ENCODE assay signal across 21 cellular contexts in the genomic region with DNA sequence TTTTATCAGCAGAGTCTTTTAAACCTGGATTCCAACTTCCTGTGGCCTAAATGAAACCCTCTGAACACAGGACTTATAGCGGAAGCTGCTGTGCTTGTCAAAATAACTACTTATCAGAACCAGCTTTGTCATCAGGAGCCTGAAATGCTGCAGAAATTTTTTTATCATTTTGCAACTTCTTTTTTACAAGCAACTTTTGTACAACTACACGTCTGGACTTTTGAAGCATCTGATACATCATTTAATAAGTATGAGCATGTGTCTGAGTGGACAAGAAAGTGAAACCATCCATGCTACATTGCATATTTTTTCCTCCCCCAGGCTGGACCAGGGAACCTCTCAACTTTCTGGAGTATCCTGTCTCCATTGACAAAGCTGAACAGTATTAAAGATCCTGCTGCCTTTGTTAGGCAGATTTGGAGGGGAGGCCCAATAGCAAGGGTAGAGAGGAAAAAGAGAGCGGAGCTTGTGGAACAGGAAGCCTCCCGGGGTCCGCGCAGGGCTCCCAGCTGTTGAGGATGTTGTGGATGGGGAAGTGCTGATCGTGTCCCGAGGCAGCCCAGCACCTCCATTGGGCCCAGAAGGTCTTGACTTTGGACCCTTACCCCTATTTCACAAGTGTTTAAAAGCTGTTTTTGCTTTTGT.
DNase-seq lines count a peak whose midpoint lies in the region; ATAC-seq and TF ChIP-seq lines count a peak whose summit lies in the region.
"Had no signal": no experiment of that assay in that cellular context is flagged by ENCODE, and none has a peak within 500 bp of the region (broad histone marks: within the 10 kb centered on the region; RNA-seq: fewer than 3 reads in every experiment).

No MANE protein-coding gene starts in this region.

- peak overlapping the region; percentile 25 for H3K27ac Mint-ChIP-seq in mesothelial cell of epicardium
- H3K27ac Mint-ChIP-seq: stimulated activated naive CD8-positive, alpha-beta T cell treated with anti-CD3 and anti-CD28 coated beads, Interleukin-15, amount 100 ng/mL, for 72 hours had no signal

- H3K79me1 ChIP-seq in IMR-90 (ENCODE audit: low read depth in 1 of 2, low read length in 2 of 2): no peaks in the 10 kb centered on the region

- H3K4me1 ChIP-seq in ACC112 (ENCODE audit: control insufficient read depth, insufficient read depth, low read length, unreplicated experiment) (no peaks in the 10 kb centered on the region), IMR-90 (ENCODE audit: control insufficient read depth, insufficient read depth, low read length) (no peaks in the 10 kb centered on the region), body of pancreas (no peaks in the 10 kb centered on the region), vagina (no peaks in the 10 kb centered on the region)
- H3K4me1 ChIP-seq: upper lobe of right lung had no signal

- in situ Hi-C loops in IMR-90 (cut with MboI; ENCODE audit: low sequenced_read_pairs): no loop called here

- no peaks in the 10 kb centered on the region for H3K9me1 ChIP-seq in IMR-90 (ENCODE audit: insufficient read depth, low read length)

- no peaks in the 10 kb centered on the region for H4K20me1 ChIP-seq in IMR-90 (ENCODE audit: insufficient read depth, low read length)

- H3K4me2 ChIP-seq in IMR-90 (ENCODE audit: low read depth, low read length): peak overlapping the region; percentile 27; the same call in 1 of the 2 replicates

- H2AK5ac ChIP-seq in IMR-90 (ENCODE audit: low read depth, low read length): no peak overlapping the region

- H2BK20ac ChIP-seq in IMR-90 (ENCODE audit: low read depth, low read length): no peak overlapping the region

- no peak overlapping the region for H2BK120ac ChIP-seq in IMR-90 (ENCODE audit: low read depth, low read length)

- TF ChIP-seq POLR2A in IMR-90 (IDR thresholded peaks at IDR 0.05; ENCODE audit: low read depth, low read length) (no peak), body of pancreas (IDR thresholded peaks at IDR 0.05) (no peak), vagina (IDR thresholded peaks at IDR 0.05) (no peak)

- CTCF ChIA-PET in IMR-90 (lab: Yijun Ruan, JAX): no interaction called here

- ATAC-seq in IMR-90 (ENCODE audit: low read depth): no peak
- no peak for ATAC-seq in body of pancreas
- ATAC-seq: GM12878; left ventricle myocardium superior; mucosa of descending colon; stimulated activated naive CD8-positive, alpha-beta T cell treated with anti-CD3 and anti-CD28 coated beads, Interleukin-15, amount 100 ng/mL, for 72 hours; upper lobe of right lung had no signal

- H2BK5ac ChIP-seq in IMR-90 (ENCODE audit: low read depth, low read length, poor library complexity, severe bottlenecking): no peak overlapping the region

- H4K5ac ChIP-seq in IMR-90 (ENCODE audit: low read depth, low read length): no peak overlapping the region

- peak overlapping the region; percentile 34 for H3K4me3 Mint-ChIP-seq in mesothelial cell of epicardium

- H3K14ac ChIP-seq in IMR-90 (replicated peaks; ENCODE audit: low read depth, low read length): no peak overlapping the region

- no peak for TF ChIP-seq CTCF in IMR-90 (conservative IDR thresholded peaks at IDR 0.05; ENCODE audit: low read depth, low read length)
- no peak for TF ChIP-seq CTCF in choroid plexus epithelial cell (conservative IDR thresholded peaks at IDR 0.05; ENCODE audit: low read depth, low read length)
- no peak for TF ChIP-seq CTCF in mesothelial cell of epicardium (IDR thresholded peaks at IDR 0.05; ENCODE audit: unreplicated experiment)
- TF ChIP-seq CTCF in body of pancreas (IDR thresholded peaks at IDR 0.05): no peak
- TF ChIP-seq CTCF in vagina (IDR thresholded peaks at IDR 0.05): no peak

- no peaks in the 10 kb centered on the region for H3K79me2 ChIP-seq in ACC112 (ENCODE audit: control insufficient read depth, insufficient read depth, low read length, unreplicated experiment)

- H3K27ac ChIP-seq in ACC112 (ENCODE audit: low read depth, low read length) (no peak overlapping the region), IMR-90 (ENCODE audit: insufficient read depth, low read length) (no peak overlapping the region), body of pancreas (no peak overlapping the region), vagina (no peak overlapping the region)
- H3K27ac ChIP-seq: C4-2B, upper lobe of right lung had no signal

- dilution Hi-C loops in IMR-90 (cut with HindIII; ENCODE audit: low sequenced_read_pairs, unreplicated experiment): no loop called here

- H2AFZ ChIP-seq in ACC112 (ENCODE audit: low read length, unreplicated experiment): peak overlapping the region; percentile 18
- H2AFZ ChIP-seq in IMR-90 (replicated peaks; ENCODE audit: low read length, poor library complexity): no peak overlapping the region

- no peaks in the 10 kb centered on the region for H3K9me3 Mint-ChIP-seq in mesothelial cell of epicardium
- H3K9me3 Mint-ChIP-seq: stimulated activated naive CD8-positive, alpha-beta T cell treated with anti-CD3 and anti-CD28 coated beads, Interleukin-15, amount 100 ng/mL, for 72 hours had no signal

- H3K36me3 ChIP-seq in ACC112 (ENCODE audit: insufficient read depth, low read length): no peaks in the 10 kb centered on the region
- H3K36me3 ChIP-seq in IMR-90 (ENCODE audit: control insufficient read depth, insufficient read depth, low read length): no peaks in the 10 kb centered on the region
- no peaks in the 10 kb centered on the region for H3K36me3 ChIP-seq in body of pancreas (replicated peaks in 1 of 2; ENCODE audit: insufficient read depth in 1 of 2, low read depth in 2 of 2)
- no peaks in the 10 kb centered on the region for H3K36me3 ChIP-seq in vagina
- H3K36me3 ChIP-seq: upper lobe of right lung had no signal

- H4K91ac ChIP-seq in IMR-90 (ENCODE audit: insufficient read depth, low read depth, low read length): no peak overlapping the region

- H3K4me3 ChIP-seq in ACC112 (ENCODE audit: low read depth, low read length) (no peak overlapping the region), IMR-90 (ENCODE audit: insufficient read depth, low read depth, low read length) (no peak overlapping the region), choroid plexus epithelial cell (ENCODE audit: low read depth, low read length) (peak overlapping the region; percentile 24), body of pancreas (no peak overlapping the region), vagina (no peak overlapping the region)
- H3K4me3 ChIP-seq: GM12878, mucosa of descending colon, upper lobe of right lung had no signal

- H3K27me3 ChIP-seq in ACC112 (ENCODE audit: insufficient read depth, low read length): no peaks in the 10 kb centered on the region
- no peaks in the 10 kb centered on the region for H3K27me3 ChIP-seq in IMR-90 (ENCODE audit: control insufficient read depth, insufficient read depth, low read length)
- H3K27me3 ChIP-seq in body of pancreas: no peaks in the 10 kb centered on the region
- H3K27me3 ChIP-seq in vagina: no peaks in the 10 kb centered on the region
- H3K27me3 ChIP-seq: upper lobe of right lung had no signal

- no peak overlapping the region for H3K9ac ChIP-seq in IMR-90 (ENCODE audit: low read depth, low read length)

- WGBS in IMR-90 (ENCODE audit: extremely low coverage in 2 of 2, insufficient read length in 1 of 2), 2 experiments: 50% methylated on average over 4 of the region's 8 CpGs; no CpG with 5 or more reads in 1 of the 2 experiments
- 46 to 67% methylated on average over 8 of the region's 8 CpGs for WGBS in body of pancreas, 2 donors

- no peak overlapping the region for H3K18ac ChIP-seq in IMR-90 (ENCODE audit: low read depth, low read length)

- intact Hi-C loops in IMR-90 (cut with micrococcal nuclease) (no loop called here), body of pancreas (cut with DNase I) (no loop called here), vagina (cut with DNase I) (no loop called here)

- no peak overlapping the region for H3K23ac ChIP-seq in IMR-90 (ENCODE audit: low read depth, low read length)

- DNase-seq in IMR-90 (no peak), choroid plexus epithelial cell (ENCODE audit: low read depth) (peak; percentile 23), mesothelial cell of epicardium (ENCODE audit: low spot score in 2 of 2, unreplicated experiment in 2 of 2) (no peak), amygdala (lab: John Stamatoyannopoulos, UW) (no peak), body of pancreas (no peak), vagina (ENCODE audit: extremely low spot score in 2 of 2) (no peak)
- DNase-seq in stimulated activated CD4-positive, alpha-beta T cell treated with anti-CD3 and anti-CD28 coated beads, Interleukin-2, amount 100 ng/mL, for 48 hours: no peak
- DNase-seq: activated CD4-positive, alpha-beta T cell treated with anti-CD3 and anti-CD28 coated beads, Interleukin-2, amount 50 U/mL, for 48 hours; activated naive CD4-positive, alpha-beta T cell treated with Interleukin-2 at 50 U/mL for 16 hours; anterior cingulate cortex; foreskin melanocyte; left ventricle myocardium superior; mucosa of descending colon; NCI-H1436 treated with DMSO at 0.1 percent for 48 hours; OCI-M1; SHP77 treated with DMSO at 0.1 percent for 48 hours; stimulated activated naive CD8-positive, alpha-beta T cell treated with anti-CD3 and anti-CD28 coated beads, Interleukin-15, amount 100 ng/mL, for 72 hours; upper lobe of right lung had no signal

- no peaks in the 10 kb centered on the region for H3K27me3 Mint-ChIP-seq in mesothelial cell of epicardium (ENCODE audit: low read depth)

- no peak overlapping the region for H2AK9ac ChIP-seq in IMR-90 (replicated peaks; ENCODE audit: low read depth, low read length, poor library complexity)

- TF ChIP-seq RAD21 in IMR-90 (IDR thresholded peaks at IDR 0.05; ENCODE audit: low read length): no peak

- POLR2A ChIA-PET in IMR-90 (lab: Charles Lee; ENCODE audit: unreplicated experiment): no interaction called here

- no peak overlapping the region for H4K8ac ChIP-seq in IMR-90 (ENCODE audit: low read depth in 2 of 2, low read length in 2 of 2)

- no peak overlapping the region for H2BK15ac ChIP-seq in IMR-90 (ENCODE audit: low read depth, low read length)

- H3K9me3 ChIP-seq in IMR-90 (ENCODE audit: control insufficient read depth, insufficient read depth, low read length) (no peaks in the 10 kb centered on the region), body of pancreas (no peaks in the 10 kb centered on the region), vagina (no peaks in the 10 kb centered on the region)
- H3K9me3 ChIP-seq: mucosa of descending colon, upper lobe of right lung had no signal

- no TSS peak for BruUV-seq in IMR-90 (replicated peaks; lab: Mats Ljungman, UMichigan)

- no peak overlapping the region for H3K4ac ChIP-seq in IMR-90 (ENCODE audit: low read depth, low read length)

- no peak overlapping the region for H3K56ac ChIP-seq in IMR-90 (ENCODE audit: extremely low read depth, insufficient read depth, low read length)

- H3K36me3 Mint-ChIP-seq in mesothelial cell of epicardium: no peaks in the 10 kb centered on the region

- peaks cover 11% of the 10 kb centered on the region for H3K4me1 Mint-ChIP-seq in mesothelial cell of epicardium

TF ChIP-seq in IMR-90, 13 proteins besides CTCF, POLR2A, EP300 and RAD21 (continues in another document):
- TF ChIP-seq NFE2L2 (IDR thresholded peaks at IDR 0.05; ENCODE audit: low read depth, low read length): no peak
- no peak for TF ChIP-seq MAZ (IDR thresholded peaks at IDR 0.05; ENCODE audit: borderline replicate concordance, low read depth, low read length)
- TF ChIP-seq CHD1 (IDR thresholded peaks at IDR 0.05; ENCODE audit: low read depth, low read length): no peak
- TF ChIP-seq CEBPB (IDR thresholded peaks at IDR 0.05; ENCODE audit: low read depth, low read length): no peak
- TF ChIP-seq RCOR1 (IDR thresholded peaks at IDR 0.05; ENCODE audit: insufficient replicate concordance, low read length): no peak
